Comparison of ENCODE assay signal across 9 cellular contexts in the genomic region with DNA sequence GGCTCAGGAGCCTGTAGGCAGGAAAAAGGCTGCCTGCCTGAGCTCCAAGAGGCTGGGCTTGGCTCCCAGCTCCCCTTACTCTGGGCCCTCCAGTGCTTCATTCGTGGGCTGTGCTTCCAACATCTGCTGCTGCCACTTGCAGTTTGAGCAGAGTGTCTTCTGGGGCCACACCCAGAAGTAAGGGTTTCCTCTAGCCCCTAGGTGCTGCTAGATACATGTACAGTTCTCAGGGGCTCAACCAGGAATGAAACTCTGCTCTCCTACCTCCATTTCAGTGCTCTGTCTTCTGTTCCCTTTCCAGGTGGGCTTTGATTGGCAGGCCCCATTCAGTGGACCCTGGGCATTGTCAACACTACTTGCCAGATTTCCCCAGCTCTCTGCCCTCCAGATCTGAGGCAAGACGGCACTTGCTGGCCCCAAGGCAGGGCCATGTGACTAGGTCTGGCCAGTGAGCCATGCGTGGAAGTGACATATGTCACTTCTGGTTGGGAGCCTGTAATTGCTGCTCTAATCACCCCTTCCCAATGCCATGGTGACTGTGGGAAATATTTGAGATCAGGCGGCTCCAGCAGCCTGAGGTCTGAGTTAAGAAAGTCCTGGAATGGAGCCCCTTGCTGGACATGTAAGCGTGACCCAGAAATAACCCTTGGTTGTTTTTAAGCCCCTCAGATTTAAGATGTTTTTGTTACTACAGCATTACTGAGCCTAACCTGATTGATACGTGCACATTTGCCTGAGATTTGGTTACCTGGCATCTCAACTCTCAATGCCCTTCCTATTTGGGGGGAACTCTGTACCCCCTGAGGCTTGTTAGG. TPM values are rescaled to one million over a fixed set of nuclear protein-coding genes. Genes with fewer than 3 reads are reported as not detected.
DNase-seq lines count a peak whose midpoint lies in the region; ATAC-seq and TF ChIP-seq lines count a peak whose summit lies in the region.
"Had no signal": no experiment of that assay in that cellular context is flagged by ENCODE, and none has a peak within 500 bp of the region (broad histone marks: within the 10 kb centered on the region; RNA-seq: fewer than 3 reads in every experiment).

No MANE protein-coding gene starts in this region.

- no peak overlapping the region for H3K4me2 ChIP-seq in osteoblast (ENCODE audit: insufficient read depth, low read length)

- H3K4me3 ChIP-seq in WERI-Rb-1 (ENCODE audit: low read depth, low read length) (no peak overlapping the region), osteoblast (ENCODE audit: insufficient read depth, low read length) (no peak overlapping the region)

- DNase-seq in WERI-Rb-1: peak; percentile 55
- DNase-seq in osteoblast (ENCODE audit: insufficient read length, low spot score, missing footprints): peak; percentile 58
- no peak for DNase-seq in stimulated activated naive CD4-positive, alpha-beta T cell (lab: John Stamatoyannopoulos, UW)
- no peak for DNase-seq in effector CD4-positive, alpha-beta T cell

- peaks cover 9% of the 10 kb centered on the region for H3K4me1 ChIP-seq in osteoblast (ENCODE audit: insufficient read depth, low read length)

- H3K79me2 ChIP-seq in osteoblast (ENCODE audit: insufficient read depth, low read length): no peaks in the 10 kb centered on the region

- H4K20me1 ChIP-seq in osteoblast (ENCODE audit: insufficient read depth, low read length): no peaks in the 10 kb centered on the region

- H3K27ac ChIP-seq in WERI-Rb-1 (peak overlapping the region; percentile 48), osteoblast (ENCODE audit: low read depth, low read length) (no peak overlapping the region)

- peak; percentile 52 for ATAC-seq in GM18907 (IDR thresholded peaks at IDR 0.05; ENCODE audit: unreplicated experiment)
- ATAC-seq in HG02981 (IDR thresholded peaks at IDR 0.05; ENCODE audit: unreplicated experiment): peak; percentile 57
- no peak for ATAC-seq in GM18519 (IDR thresholded peaks at IDR 0.05; ENCODE audit: low FRiP score, unreplicated experiment)
- ATAC-seq in GM19397 (IDR thresholded peaks at IDR 0.05; ENCODE audit: unreplicated experiment): no peak
- ATAC-seq: activated T-helper 17 cell treated with anti-CD3 and anti-CD28 coated beads, Interleukin-2, amount 50 U/mL, for 72 hours had no signal

- H3K9me3 ChIP-seq in WERI-Rb-1 (ENCODE audit: severe bottlenecking) (peaks cover 3% of the 10 kb centered on the region), osteoblast (ENCODE audit: low read depth, low read length) (no peaks in the 10 kb centered on the region)

- peak overlapping the region; percentile 66 for H2AFZ ChIP-seq in osteoblast (ENCODE audit: low read length)

- H3K36me3 ChIP-seq in WERI-Rb-1 (no peaks in the 10 kb centered on the region), osteoblast (ENCODE audit: insufficient read depth, low read length) (no peaks in the 10 kb centered on the region)

- TF ChIP-seq CTCF in WERI-Rb-1 (IDR thresholded peaks at IDR 0.05; ENCODE audit: low read depth, low read length) (peak; percentile 47), osteoblast (IDR thresholded peaks at IDR 0.05; ENCODE audit: extremely low read depth, low read depth, low read length) (no peak)

- H3K27me3 ChIP-seq in WERI-Rb-1 (ENCODE audit: insufficient read depth, low read depth, severe bottlenecking): no peaks in the 10 kb centered on the region
- peaks cover 19% of the 10 kb centered on the region for H3K27me3 ChIP-seq in osteoblast (ENCODE audit: insufficient read depth, low read length)

RNA-seq across cellular contexts. Expression of a gene that starts 9.4 kb away (rescaled TPM):
- 90.5 and 91.6 TPM in 2 replicates for total RNA-seq in osteoblast

Comparison
In these comparisons a context has a peak if more than half of its experiments do, and no peak if none do; other contexts are left out.
1. ATAC-seq: peak in GM18907 (single experiment) and HG02981 (single experiment); none in GM18519 (single experiment) and GM19397 (single experiment).
2. DNase-seq: peak in WERI-Rb-1 (single experiment) and osteoblast (single experiment); none in stimulated activated naive CD4-positive, alpha-beta T cell (0 of 6) and effector CD4-positive, alpha-beta T cell (single experiment).